Comparison of ENCODE assay signal across 12 cellular contexts in the genomic region with DNA sequence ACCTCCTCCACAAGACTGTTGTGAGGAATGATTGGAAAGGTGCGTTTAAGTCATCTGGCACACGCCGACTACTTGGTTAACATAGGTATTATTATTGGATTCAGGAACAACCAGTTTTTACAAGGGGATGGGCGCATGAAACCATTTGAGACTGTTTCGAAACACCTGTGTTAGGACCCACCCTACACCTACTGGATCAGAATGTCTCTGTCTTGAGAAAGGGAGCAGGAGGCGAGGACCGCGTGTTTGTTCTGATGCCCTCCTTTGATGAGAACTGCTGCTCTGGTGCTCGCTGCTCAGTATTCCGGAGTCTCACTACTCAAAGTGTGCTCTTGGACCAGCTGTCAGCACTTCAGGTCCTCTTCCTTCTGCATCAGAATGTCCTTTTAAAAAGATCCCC. TPM values are rescaled to one million over a fixed set of nuclear protein-coding genes. Genes with fewer than 3 reads are reported as not detected.
A peak's percentile ranks its signal among the peaks of the same experiment; 100 is the strongest.
DNase-seq lines count a peak whose midpoint lies in the region; ATAC-seq and TF ChIP-seq lines count a peak whose summit lies in the region.
"Had no signal": no experiment of that assay in that cellular context is flagged by ENCODE, and none has a peak within 500 bp of the region (broad histone marks: within the 10 kb centered on the region; RNA-seq: fewer than 3 reads in every experiment).

No MANE protein-coding gene starts in this region.

- no peaks in the 10 kb centered on the region for H3K36me3 ChIP-seq in breast epithelium
- H3K36me3 ChIP-seq in upper lobe of right lung, result peaks cover 11% of the 10 kb centered on the region
- H3K36me3 ChIP-seq: SJCRH30 had no signal

- no peak for TF ChIP-seq POLR2A in breast epithelium (IDR thresholded peaks at IDR 0.05)

- H3K4me3 ChIP-seq in breast epithelium, result no peak overlapping the region
- H3K4me3 ChIP-seq in upper lobe of right lung, result peak overlapping the region; percentile 26
- H3K4me3 ChIP-seq: SJCRH30 had no signal

- peaks cover 0 to 40% of the 10 kb centered on the region in 2 donors for H3K4me1 ChIP-seq in breast epithelium
- H3K4me1 ChIP-seq in upper lobe of right lung, result peaks cover 79% of the 10 kb centered on the region

- TF ChIP-seq CTCF in breast epithelium (IDR thresholded peaks at IDR 0.05), result no peak
- TF ChIP-seq CTCF in upper lobe of right lung (IDR thresholded peaks at IDR 0.05), result no peak

- intact Hi-C loops in breast epithelium (cut with DNase I; ENCODE audit: low total_unique reads) (no loop called here), sciatic nerve (cut with DNase I) (no loop called here), upper lobe of right lung (cut with DNase I) (no loop called here)

- H3K27me3 ChIP-seq in breast epithelium (no peaks in the 10 kb centered on the region), layer of hippocampus (ENCODE audit: control insufficient read depth, insufficient read depth, low read length) (no peaks in the 10 kb centered on the region), upper lobe of right lung (no peaks in the 10 kb centered on the region)
- H3K27me3 ChIP-seq: SJCRH30 had no signal

- no peak for DNase-seq in breast epithelium (ENCODE audit: low spot score in 2 of 2)
- no peak for DNase-seq in sciatic nerve (ENCODE audit: low spot score)
- peak; percentile 57 for DNase-seq in upper lobe of right lung
- DNase-seq: activated CD8-positive, alpha-beta T cell treated with anti-CD3 and anti-CD28 coated beads, Interleukin-2, amount 10 ng/mL, durations not matched to agents 7 days and 5 days; activated effector memory CD4-positive, alpha-beta T cell treated with anti-CD3 and anti-CD28 coated beads, Interleukin-2, amount 50 U/mL, for 16 hours; CD8-positive, alpha-beta T cell; kidney glomerular epithelial cell had no signal

- peak overlapping the region; percentile 68 to 90 for H3K27ac ChIP-seq in breast epithelium
- peak overlapping the region; percentile 60 for H3K27ac ChIP-seq in layer of hippocampus (ENCODE audit: low read depth, low read length)
- peak overlapping the region; percentile 83 for H3K27ac ChIP-seq in upper lobe of right lung
- H3K27ac ChIP-seq: SJCRH30 had no signal

- H3K9me3 ChIP-seq in breast epithelium (no peaks in the 10 kb centered on the region), upper lobe of right lung (no peaks in the 10 kb centered on the region)
- H3K9me3 ChIP-seq: SJCRH30 had no signal

- ATAC-seq in sciatic nerve (peak; percentile 1), upper lobe of right lung (peak; percentile 2), GM21423 (IDR thresholded peaks at IDR 0.05; ENCODE audit: unreplicated experiment) (no peak), GM19467 (IDR thresholded peaks at IDR 0.05; ENCODE audit: unreplicated experiment) (no peak), HG03095 (IDR thresholded peaks at IDR 0.05; ENCODE audit: unreplicated experiment) (no peak)
- ATAC-seq: activated CD8-positive, alpha-beta T cell treated with anti-CD3 and anti-CD28 coated beads, Interleukin-2, amount 10 ng/mL, durations not matched to agents 7 days and 5 days; CD8-positive, alpha-beta T cell had no signal

RNA-seq across cellular contexts. Expression of a gene that starts 7.3 kb away (rescaled TPM):
- 10 to 100 TPM; 46.4 to 77.4 (median 49.5) TPM for total RNA-seq in breast epithelium
- 52.9 TPM for total RNA-seq in sciatic nerve
- total RNA-seq in upper lobe of right lung, result 43.7 TPM

RNA-seq across cellular contexts. Expression of a gene that starts 50.8 kb away (rescaled TPM):
- total RNA-seq in breast epithelium (10 to 100 TPM; 30.6 to 52.5 (median 34.4) TPM), sciatic nerve (20.1 TPM), upper lobe of right lung (29.0 TPM)

Comparison
In these comparisons a context has a peak if more than half of its experiments do, and no peak if none do; other contexts are left out.
1. ATAC-seq: peak in sciatic nerve (single experiment) and upper lobe of right lung (single experiment); none in GM21423 (single experiment), GM19467 (single experiment) and HG03095 (single experiment).
2. Peak in every context shown above with its lines, with median percentiles within 50 percentile points of each other: H3K27ac ChIP-seq.